Comparison of ENCODE assay signal across 3 cellular contexts in the genomic region with DNA sequence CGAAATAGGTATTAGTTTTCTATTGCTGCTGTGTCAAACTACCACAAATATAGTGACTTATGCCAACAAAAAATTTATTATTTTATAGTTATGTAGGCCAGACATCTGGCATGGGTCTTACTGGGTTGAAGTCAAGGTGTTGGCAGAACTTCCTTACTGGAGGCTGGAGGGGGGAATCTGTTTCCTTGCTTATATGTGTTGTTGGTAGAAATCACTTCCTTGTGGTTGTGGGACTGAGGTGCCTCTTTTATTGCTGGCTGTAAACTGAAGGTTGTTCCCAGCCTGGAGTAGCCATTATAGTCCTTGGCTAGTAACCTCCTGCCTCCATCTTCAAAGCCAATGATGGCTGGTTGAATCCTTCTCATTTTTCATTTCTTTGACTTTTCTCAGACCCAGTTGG.
"Had no signal": no experiment of that assay in that cellular context is flagged by ENCODE, and none has a peak within 500 bp of the region (broad histone marks: within the 10 kb centered on the region; RNA-seq: fewer than 3 reads in every experiment).

No MANE protein-coding gene starts in this region.

- ATAC-seq: GM12878 had no signal

- H3K4me3 ChIP-seq: GM12878 had no signal

- DNase-seq: GDM1, GF-D8 had no signal
